28 cellular contexts compared by ENCODE assay signal in genomic region chrX:130728208-130728607, GRCh38.
DNase-seq lines count a peak whose midpoint lies in the region; ATAC-seq, FAIRE-seq and TF ChIP-seq lines count a peak whose summit lies in the region.
"Had no signal": no experiment of that assay in that cellular context is flagged by ENCODE, and none has a peak within 500 bp of the region (broad histone marks: within the 10 kb centered on the region; RNA-seq: fewer than 3 reads in every experiment).

No MANE protein-coding gene starts in this region.

- BruUV-seq in MCF 10A (replicated peaks; lab: Mats Ljungman, UMichigan): no TSS peak
- BruUV-seq in K562 (replicated peaks; lab: Mats Ljungman, UMichigan): no TSS peak

- H3K4me2 ChIP-seq in K562 (ENCODE audit: insufficient read depth, low read length): no peak overlapping the region

- TF ChIP-seq CTCF in MCF 10A (IDR thresholded peaks at IDR 0.05; ENCODE audit: unreplicated experiment) (no peak), breast epithelium (IDR thresholded peaks at IDR 0.05) (no peak), K562 (IDR thresholded peaks at IDR 0.05 in 2 of 3, conservative IDR thresholded peaks at IDR 0.05 in 1 of 3; ENCODE audit: insufficient read depth in 2 of 3, low read depth in 1 of 3, low read length in 3 of 3) (no peak), foreskin fibroblast (IDR thresholded peaks at IDR 0.05; ENCODE audit: low read depth, low read length) (no peak), vagina (IDR thresholded peaks at IDR 0.05) (no peak)

- no peak for TF ChIP-seq EP300 in K562 (IDR thresholded peaks at IDR 0.05; ENCODE audit: low read length)

- no peaks in the 10 kb centered on the region for H3K36me3 ChIP-seq in breast epithelium
- no peaks in the 10 kb centered on the region for H3K36me3 ChIP-seq in K562 (ENCODE audit: control insufficient read depth, insufficient read depth, low read length)
- H3K36me3 ChIP-seq in vagina: no peaks in the 10 kb centered on the region
- H3K36me3 ChIP-seq: HAP-1, sigmoid colon had no signal

- POLR2A ChIA-PET in MCF 10A (lab: Yijun Ruan, JAX): interaction anchor here (0.6 to 0.9 kb wide), 2 partner anchors 11 to 108 kb away, joined by 4 to 5 read pairs; no protein-coding TSS in a partner anchor
- POLR2A ChIA-PET in K562 (lab: Yijun Ruan, JAX): no interaction called here

- CTCF ChIA-PET in MCF 10A (lab: Yijun Ruan, JAX): interaction anchor here (0.6 kb wide), 1 partner anchor 1127 kb away, joined by 3 read pairs; no protein-coding TSS in a partner anchor
- CTCF ChIA-PET in K562 (lab: Yijun Ruan, JAX; ENCODE audit: low intra/inter-chr PET ratio): no interaction called here

- no peak overlapping the region for H3K9ac ChIP-seq in K562 (ENCODE audit: insufficient read depth in 1 of 2, low read depth in 2 of 2, low read length in 2 of 2)

- intact Hi-C loops in MCF 10A (cut with micrococcal nuclease): loop anchor here (5.0 kb wide), 1 partner anchor 174 kb away; the partner anchor contains the start of gene ENOX2
- intact Hi-C loops in breast epithelium (cut with DNase I; ENCODE audit: low total_unique reads): no loop called here
- intact Hi-C loops in K562 (cut with micrococcal nuclease): no loop called here
- intact Hi-C loops in vagina (cut with DNase I): no loop called here

- peaks cover 28% of the 10 kb centered on the region for H3K9me3 Mint-ChIP-seq in MCF 10A (ENCODE audit: unreplicated experiment)

- H3K27ac ChIP-seq in breast epithelium: no peak overlapping the region
- H3K27ac ChIP-seq in K562 (ENCODE audit: extremely low read depth, low read depth, low read length): no peak overlapping the region; the same call in 2 of the 3 replicates
- H3K27ac ChIP-seq in vagina: no peak overlapping the region
- H3K27ac ChIP-seq: 22Rv1, sigmoid colon, tibial nerve had no signal

- H3K27me3 ChIP-seq in breast epithelium: no peaks in the 10 kb centered on the region
- H3K27me3 ChIP-seq in K562 (ENCODE audit: control insufficient read depth in 2 of 2, insufficient read depth in 2 of 2, low read length in 2 of 2): no peaks in the 10 kb centered on the region
- H3K27me3 ChIP-seq in vagina: no peaks in the 10 kb centered on the region
- H3K27me3 ChIP-seq: sigmoid colon, tibial nerve had no signal

- DNase-seq in MCF 10A (ENCODE audit: unreplicated experiment): peak; percentile 27
- DNase-seq in breast epithelium (ENCODE audit: low spot score in 2 of 2): no peak
- no peak for DNase-seq in K562 (ENCODE audit: extremely low read depth in 1 of 4, low spot score in 3 of 4)
- peak; percentile 49 to 76 for DNase-seq in foreskin fibroblast
- no peak for DNase-seq in activated naive CD4-positive, alpha-beta T cell treated with anti-CD3 and anti-CD28 coated beads, Interleukin-2, amount 50 U/mL, for 16 hours
- DNase-seq in vagina (ENCODE audit: extremely low spot score in 2 of 2): no peak
- DNase-seq in NCI-H146 treated with DMSO at 0.1 percent for 48 hours (lab: John Stamatoyannopoulos, UW; ENCODE audit: unreplicated experiment): no peak
- DNase-seq: activated CD8-positive, alpha-beta memory T cell treated with anti-CD3 and anti-CD28 coated beads, Interleukin-2, amount 50 U/mL, for 48 hours; activated effector memory CD4-positive, alpha-beta T cell treated with Interleukin-2 at 50 U/mL for 16 hours; amygdala; C1 segment of cervical spinal cord; cerebellar nuclear complex; effector CD4-positive, alpha-beta T cell; GDM1; hypothalamus; KG1; kidney glomerular epithelial cell; mesendoderm; NCI-H2029; NCI-H446; sigmoid colon; stimulated activated naive CD8-positive, alpha-beta T cell treated with anti-CD3 and anti-CD28 coated beads, Interleukin-15, Interleukin-2, amounts not matched to agents 100 U/mL and 50 U/mL, for 24 hours had no signal

- no peaks in the 10 kb centered on the region for H3K9me1 ChIP-seq in K562 (ENCODE audit: control insufficient read depth, insufficient read depth, low read length)

- peaks cover 6% of the 10 kb centered on the region for H3K4me1 Mint-ChIP-seq in MCF 10A (ENCODE audit: insufficient read depth, unreplicated experiment)

- H3K4me3 ChIP-seq in breast epithelium (no peak overlapping the region), K562 (no peak overlapping the region), foreskin fibroblast (ENCODE audit: low read depth in 1 of 2, low read length in 2 of 2) (no peak overlapping the region), vagina (no peak overlapping the region)
- H3K4me3 ChIP-seq: HAP-1, sigmoid colon, tibial nerve had no signal

- H3K79me2 ChIP-seq in K562 (ENCODE audit: control insufficient read depth, insufficient read depth, low read length): no peaks in the 10 kb centered on the region

- H2AFZ ChIP-seq in K562 (ENCODE audit: low read depth, low read length): no peak overlapping the region

- H3K27me3 Mint-ChIP-seq in MCF 10A (ENCODE audit: insufficient read depth, unreplicated experiment): no peaks in the 10 kb centered on the region
- H3K27me3 Mint-ChIP-seq: natural killer cell treated with Interleukin-12 subunit alpha and Interleukin-12 subunit beta and Interleukin-15 and Interleukin-18, amount 100 ng/mL, for 72 hours had no signal

- peaks cover 11 to 41% of the 10 kb centered on the region in 2 donors for H3K9me3 ChIP-seq in breast epithelium
- peaks cover 3% of the 10 kb centered on the region; the same call in 1 of the 2 replicates for H3K9me3 ChIP-seq in K562 (replicated peaks; ENCODE audit: control insufficient read depth, insufficient read depth, low read depth, low read length)
- peaks cover 8% of the 10 kb centered on the region for H3K9me3 ChIP-seq in vagina

- H3K27ac Mint-ChIP-seq in MCF 10A (ENCODE audit: low read depth, unreplicated experiment): no peak overlapping the region
- H3K27ac Mint-ChIP-seq: natural killer cell treated with Interleukin-12 subunit alpha and Interleukin-12 subunit beta and Interleukin-15 and Interleukin-18, amount 100 ng/mL, for 72 hours had no signal

- TF ChIP-seq POLR2A in breast epithelium (IDR thresholded peaks at IDR 0.05) (no peak), K562 (conservative IDR thresholded peaks at IDR 0.05) (no peak), vagina (IDR thresholded peaks at IDR 0.05) (no peak)

- H3K4me1 ChIP-seq in breast epithelium: no peaks in the 10 kb centered on the region
- no peaks in the 10 kb centered on the region for H3K4me1 ChIP-seq in K562 (replicated peaks in 1 of 2; ENCODE audit: control insufficient read depth in 2 of 2, insufficient read depth in 2 of 2, low read length in 2 of 2)
- no peaks in the 10 kb centered on the region for H3K4me1 ChIP-seq in vagina
- H3K4me1 ChIP-seq: HAP-1, sigmoid colon, tibial nerve had no signal

- peaks cover 6% of the 10 kb centered on the region for H3K36me3 Mint-ChIP-seq in MCF 10A (ENCODE audit: insufficient read depth, unreplicated experiment)

- no peak overlapping the region for H3K4me3 Mint-ChIP-seq in MCF 10A (ENCODE audit: unreplicated experiment)
- H3K4me3 Mint-ChIP-seq: natural killer cell treated with Interleukin-12 subunit alpha and Interleukin-12 subunit beta and Interleukin-15 and Interleukin-18, amount 100 ng/mL, for 72 hours had no signal

- in situ Hi-C loops in K562 (cut with MboI): no loop called here

- no peak for FAIRE-seq in K562 (lab: Jason Lieb, UNC)
- FAIRE-seq: D721Med had no signal

- ATAC-seq in K562 (no peak), HG03354 (IDR thresholded peaks at IDR 0.05; ENCODE audit: poor library complexity, severe bottlenecking, unreplicated experiment) (no peak)
- ATAC-seq: natural killer cell treated with Interleukin-12 subunit alpha and Interleukin-12 subunit beta and Interleukin-15 and Interleukin-18, amount 100 ng/mL, for 72 hours; stimulated activated naive CD8-positive, alpha-beta T cell treated with anti-CD3 and anti-CD28 coated beads, Interleukin-15, Interleukin-2, amounts not matched to agents 100 U/mL and 50 U/mL, for 24 hours had no signal

- no peaks in the 10 kb centered on the region for H4K20me1 ChIP-seq in K562 (replicated peaks; ENCODE audit: control insufficient read depth, insufficient read depth, low read length)

- TF ChIP-seq RAD21 in K562 (CRISPR knock-in tag; conservative IDR thresholded peaks at IDR 0.05 in 1 of 2, IDR thresholded peaks at IDR 0.05 in 1 of 2): no peak

TF ChIP-seq in K562, 482 proteins besides CTCF, POLR2A, EP300 and RAD21 (continues in another document):
- TF ChIP-seq DMBX1 (CRISPR knock-in tag; IDR thresholded peaks at IDR 0.05; ENCODE audit: borderline replicate concordance) (no peak), RBM34 (IDR thresholded peaks at IDR 0.05; ENCODE audit: borderline replicate concordance, insufficient read depth, low read length) (no peak), HDAC3 (IDR thresholded peaks at IDR 0.05; ENCODE audit: borderline replicate concordance, partially characterized antibody) (no peak), HLTF (IDR thresholded peaks at IDR 0.05) (no peak), GABPA (tag; conservative IDR thresholded peaks at IDR 0.05; ENCODE audit: low read depth) (no peak), SP1 (CRISPR knock-in tag; IDR thresholded peaks at IDR 0.05) (no peak), CEBPG (CRISPR knock-in tag; IDR thresholded peaks at IDR 0.05) (no peak), CEBPG (tag; conservative IDR thresholded peaks at IDR 0.05 in 1 of 2, IDR thresholded peaks at IDR 0.05 in 1 of 2) (0 out of 4 replicates have a peak, but pooled peaks of 1 of the 2 experiments have one; percentile 25), NFYB (IDR thresholded peaks at IDR 0.05; ENCODE audit: extremely low read depth, insufficient read length) (no peak), ARID2 (IDR thresholded peaks at IDR 0.05) (no peak), SNIP1 (IDR thresholded peaks at IDR 0.05; ENCODE audit: low read depth) (no peak), FOSL1 (tag; conservative IDR thresholded peaks at IDR 0.05) (peak; percentile 57), ASH1L (IDR thresholded peaks at IDR 0.05; ENCODE audit: borderline replicate concordance, low read depth, partially characterized antibody) (no peak)
- TF ChIP-seq, protein P1, sequence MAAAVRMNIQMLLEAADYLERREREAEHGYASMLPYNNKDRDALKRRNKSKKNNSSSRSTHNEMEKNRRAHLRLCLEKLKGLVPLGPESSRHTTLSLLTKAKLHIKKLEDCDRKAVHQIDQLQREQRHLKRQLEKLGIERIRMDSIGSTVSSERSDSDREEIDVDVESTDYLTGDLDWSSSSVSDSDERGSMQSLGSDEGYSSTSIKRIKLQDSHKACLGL (CRISPR knock-in tag; IDR thresholded peaks at IDR 0.05; ENCODE audit: borderline replicate concordance, poor library complexity, severe bottlenecking): no peak

Comparison
In these comparisons a context has a peak if more than half of its experiments do, and no peak if none do; other contexts are left out.
1. DNase-seq: peak in MCF 10A (single experiment) and foreskin fibroblast (2 of 2); none in breast epithelium (0 of 2), K562 (0 of 4), activated naive CD4-positive, alpha-beta T cell treated with anti-CD3 and anti-CD28 coated beads, Interleukin-2, amount 50 U/mL, for 16 hours (single experiment), vagina (0 of 2) and NCI-H146 treated with DMSO at 0.1 percent for 48 hours (single experiment).